ENCODE assay signal across 30 cellular contexts in genomic region chr1:22812993-22813790, GRCh38.
"Had no signal": no experiment of that assay in that cellular context is flagged by ENCODE, and none has a peak within 500 bp of the region (broad histone marks: within the 10 kb centered on the region; RNA-seq: fewer than 3 reads in every experiment).

No MANE protein-coding gene starts in this region.

- H3K36me3 ChIP-seq: colonic mucosa, gastrocnemius medialis, pancreas, right lobe of liver, thoracic aorta, tibial nerve, upper lobe of right lung, uterus had no signal

- FAIRE-seq: keratinocyte, pancreas, small intestine had no signal

- H3K9me3 ChIP-seq: colonic mucosa, gastrocnemius medialis, mucosa of descending colon, pancreas, right lobe of liver, thoracic aorta, tibial nerve, upper lobe of right lung, uterus had no signal

- H3K4me3 Mint-ChIP-seq: dendritic cell treated with granulocyte-macrophage colony-stimulating factor and Interleukin-4, amounts not matched to agents 40 ng/mL and 50 ng/mL, for 4 days; endodermal cell; memory B cell; mesothelial cell of epicardium; naive B cell; natural killer cell treated with Interleukin-12 subunit alpha and Interleukin-12 subunit beta and Interleukin-15 and Interleukin-18, amount 100 ng/mL, for 72 hours; stimulated activated effector memory CD8-positive, alpha-beta T cell treated with anti-CD3 and anti-CD28 coated beads, Interleukin-12 subunit alpha, Interleukin-12 subunit beta, amount 100 ng/mL, for 72 hours had no signal

- H3K27ac ChIP-seq: colonic mucosa, epithelial cell of prostate, gastrocnemius medialis, pancreas, right lobe of liver, thoracic aorta, tibial nerve, upper lobe of right lung, uterus had no signal

- DNase-seq: colonic mucosa; effector CD8-positive, alpha-beta T cell; endodermal cell; foreskin fibroblast; gastrocnemius medialis; head of caudate nucleus; naive B cell; occipital lobe; stimulated activated CD4-positive, alpha-beta T cell treated with anti-CD3 and anti-CD28 coated beads, Interleukin-12 subunit alpha, Interleukin-12 subunit beta, amount 100 ng/mL, for 4 hours; stimulated activated CD4-positive, alpha-beta T cell treated with anti-CD3 and anti-CD28 coated beads, Interleukin-1b, Interleukin-23, amount 100 ng/mL, for 48 hours; stimulated activated CD4-positive, alpha-beta T cell treated with anti-CD3 and anti-CD28 coated beads, Interleukin-4, amount 100 ng/mL, for 1 hour; stimulated activated naive CD4-positive, alpha-beta T cell treated with Interleukin-2 at 50 U/mL for 16 hours; upper lobe of right lung; uterus had no signal

- ATAC-seq: esophagus mucosa; gastrocnemius medialis; left lobe of liver; mucosa of descending colon; natural killer cell treated with Interleukin-12 subunit alpha and Interleukin-12 subunit beta and Interleukin-15 and Interleukin-18, amount 100 ng/mL, for 72 hours; pancreas; right lobe of liver; stimulated activated effector memory CD8-positive, alpha-beta T cell treated with anti-CD3 and anti-CD28 coated beads, Interleukin-12 subunit alpha, Interleukin-12 subunit beta, amount 100 ng/mL, for 72 hours; upper lobe of right lung had no signal

- H3K4me1 ChIP-seq: colonic mucosa, gastrocnemius medialis, right lobe of liver, upper lobe of right lung had no signal

- H3K36me3 Mint-ChIP-seq: memory B cell; naive B cell; natural killer cell treated with Interleukin-12 subunit alpha and Interleukin-12 subunit beta and Interleukin-15 and Interleukin-18, amount 100 ng/mL, for 72 hours; stimulated activated effector memory CD8-positive, alpha-beta T cell treated with anti-CD3 and anti-CD28 coated beads, Interleukin-12 subunit alpha, Interleukin-12 subunit beta, amount 100 ng/mL, for 72 hours had no signal

- H3K27ac Mint-ChIP-seq: dendritic cell treated with granulocyte-macrophage colony-stimulating factor and Interleukin-4, amounts not matched to agents 40 ng/mL and 50 ng/mL, for 4 days; endodermal cell; memory B cell; mesothelial cell of epicardium; natural killer cell treated with Interleukin-12 subunit alpha and Interleukin-12 subunit beta and Interleukin-15 and Interleukin-18, amount 100 ng/mL, for 72 hours; stimulated activated effector memory CD8-positive, alpha-beta T cell treated with anti-CD3 and anti-CD28 coated beads, Interleukin-12 subunit alpha, Interleukin-12 subunit beta, amount 100 ng/mL, for 72 hours had no signal

- H3K4me1 Mint-ChIP-seq: memory B cell; naive B cell; stimulated activated effector memory CD8-positive, alpha-beta T cell treated with anti-CD3 and anti-CD28 coated beads, Interleukin-12 subunit alpha, Interleukin-12 subunit beta, amount 100 ng/mL, for 72 hours had no signal

- H3K4me3 ChIP-seq: colonic mucosa, gastrocnemius medialis, lung, mucosa of descending colon, pancreas, right lobe of liver, thoracic aorta, tibial nerve, upper lobe of right lung, uterus had no signal

- H3K9me3 Mint-ChIP-seq: dendritic cell treated with granulocyte-macrophage colony-stimulating factor and Interleukin-4, amounts not matched to agents 40 ng/mL and 50 ng/mL, for 4 days; endodermal cell; memory B cell; mesothelial cell of epicardium; naive B cell; natural killer cell treated with Interleukin-12 subunit alpha and Interleukin-12 subunit beta and Interleukin-15 and Interleukin-18, amount 100 ng/mL, for 72 hours; stimulated activated effector memory CD8-positive, alpha-beta T cell treated with anti-CD3 and anti-CD28 coated beads, Interleukin-12 subunit alpha, Interleukin-12 subunit beta, amount 100 ng/mL, for 72 hours had no signal

- H3K27me3 ChIP-seq: colonic mucosa, gastrocnemius medialis, pancreas, right lobe of liver, tibial nerve, upper lobe of right lung, uterus had no signal

- H3K27me3 Mint-ChIP-seq: natural killer cell treated with Interleukin-12 subunit alpha and Interleukin-12 subunit beta and Interleukin-15 and Interleukin-18, amount 100 ng/mL, for 72 hours had no signal
